In the genomic region with DNA sequence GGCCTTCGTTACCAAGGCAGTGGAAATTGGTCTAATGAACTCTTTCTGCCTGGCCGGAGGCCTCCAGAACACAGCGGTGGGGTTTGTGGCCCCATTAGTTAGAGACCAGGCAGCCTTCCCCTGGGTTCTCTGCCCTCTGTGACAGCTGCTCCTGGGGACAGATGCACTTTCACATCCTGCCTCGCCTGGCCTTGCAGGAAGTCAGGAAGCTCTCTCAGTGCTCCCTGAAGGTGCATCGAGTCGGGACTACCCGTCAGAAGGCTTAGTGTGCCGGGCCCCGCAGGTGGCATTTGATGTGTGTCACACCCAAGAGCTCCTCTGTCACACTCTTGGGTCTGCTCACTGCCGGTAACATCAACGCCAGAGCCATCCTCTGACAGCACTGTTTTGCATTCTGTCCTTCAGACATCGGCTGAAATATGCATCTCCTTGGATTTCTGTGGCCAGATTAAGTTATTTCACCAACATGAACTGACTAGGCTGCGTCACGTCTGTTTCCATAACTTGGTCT, we compare ENCODE assay signal across 9 cellular contexts.
A peak's percentile ranks its signal among the peaks of the same experiment; 100 is the strongest.
DNase-seq lines count a peak whose midpoint lies in the region; ATAC-seq and TF ChIP-seq lines count a peak whose summit lies in the region.
"Had no signal": no experiment of that assay in that cellular context is flagged by ENCODE, and none has a peak within 500 bp of the region (broad histone marks: within the 10 kb centered on the region; RNA-seq: fewer than 3 reads in every experiment).

No MANE protein-coding gene starts in this region.

- H3K9me3 Mint-ChIP-seq in CD4-positive, alpha-beta T cell: no peaks in the 10 kb centered on the region
- no peaks in the 10 kb centered on the region for H3K9me3 Mint-ChIP-seq in activated naive CD4-positive, alpha-beta T cell treated with anti-CD3 and anti-CD28 coated beads, Interleukin-2, amount 50 U/mL, for 72 hours
- peaks cover 11% of the 10 kb centered on the region; the same call in 1 of the 2 replicates for H3K9me3 Mint-ChIP-seq in HFFc6

- peak overlapping the region; percentile 59 for H3K4me3 Mint-ChIP-seq in CD4-positive, alpha-beta T cell
- H3K4me3 Mint-ChIP-seq in HFFc6: no peak overlapping the region

- H3K27me3 Mint-ChIP-seq in CD4-positive, alpha-beta T cell: no peaks in the 10 kb centered on the region
- peaks cover 9% of the 10 kb centered on the region; the same call in 1 of the 2 replicates for H3K27me3 Mint-ChIP-seq in HFFc6 (ENCODE audit: insufficient read depth)

- no peak overlapping the region for H3K9ac ChIP-seq in colonic mucosa (ENCODE audit: low read depth in 2 of 2, low read length in 2 of 2)

- no peaks in the 10 kb centered on the region for H3K36me3 Mint-ChIP-seq in CD4-positive, alpha-beta T cell (ENCODE audit: low read depth)
- H3K36me3 Mint-ChIP-seq in activated naive CD4-positive, alpha-beta T cell treated with anti-CD3 and anti-CD28 coated beads, Interleukin-2, amount 50 U/mL, for 72 hours: no peaks in the 10 kb centered on the region
- H3K36me3 Mint-ChIP-seq in HFFc6 (ENCODE audit: low read depth): no peaks in the 10 kb centered on the region

- peak overlapping the region; percentile 90 for H3K27ac Mint-ChIP-seq in CD4-positive, alpha-beta T cell
- peak overlapping the region; percentile 91 to 99 for H3K27ac Mint-ChIP-seq in activated naive CD4-positive, alpha-beta T cell treated with anti-CD3 and anti-CD28 coated beads, Interleukin-2, amount 50 U/mL, for 72 hours
- no peak overlapping the region for H3K27ac Mint-ChIP-seq in HFFc6

- CTCF ChIA-PET in CD4-positive, alpha-beta T cell (lab: Charles Lee): interaction anchor here (1.2 kb wide), 2 partner anchors 111 to 160 kb away, joined by 3 read pairs; no protein-coding TSS in a partner anchor

- no peaks in the 10 kb centered on the region for H3K36me3 ChIP-seq in colonic mucosa
- H3K36me3 ChIP-seq: SJCRH30 had no signal

- H3K9me3 ChIP-seq in CD4-positive, alpha-beta T cell (ENCODE audit: control insufficient read depth, low read length): no peaks in the 10 kb centered on the region
- H3K9me3 ChIP-seq in colonic mucosa: no peaks in the 10 kb centered on the region
- H3K9me3 ChIP-seq: SJCRH30 had no signal

- peaks cover 82% of the 10 kb centered on the region for H3K4me1 Mint-ChIP-seq in CD4-positive, alpha-beta T cell (ENCODE audit: low read depth)
- peaks cover 25% of the 10 kb centered on the region for H3K4me1 Mint-ChIP-seq in HFFc6 (ENCODE audit: low read depth)

- no peaks in the 10 kb centered on the region for H3K27me3 ChIP-seq in CD4-positive, alpha-beta T cell (ENCODE audit: control insufficient read depth, insufficient read depth, low read length)
- H3K27me3 ChIP-seq in colonic mucosa: no peaks in the 10 kb centered on the region
- H3K27me3 ChIP-seq: SJCRH30 had no signal

- no peak overlapping the region for H3K4me3 ChIP-seq in colonic mucosa
- H3K4me3 ChIP-seq: SJCRH30 had no signal

- intact Hi-C loops in CD4-positive, alpha-beta T cell (cut with DNase I, micrococcal nuclease): loop anchor here (1.0 to 10.0 kb wide), 6 partner anchors 95 to 748 kb away; no protein-coding TSS in a partner anchor
- intact Hi-C loops in colonic mucosa (cut with DNase I): no loop called here

- POLR2A ChIA-PET in CD4-positive, alpha-beta T cell (lab: Charles Lee): interaction anchor here (1.0 to 2.5 kb wide), 7 partner anchors 12 to 428 kb away, joined by 3 to 10 read pairs (median 4); no protein-coding TSS in a partner anchor

- DNase-seq in CD4-positive, alpha-beta T cell: peak; percentile 59 to 80 (median 68)
- DNase-seq in activated CD4-positive, alpha-beta T cell treated with anti-CD3 and anti-CD28 coated beads for 4 hours: peak; percentile 68 to 72
- peak; percentile 55 to 87 for DNase-seq in activated naive CD4-positive, alpha-beta T cell treated with anti-CD3 and anti-CD28 coated beads, Interleukin-2, amount 50 U/mL, for 72 hours (ENCODE audit: low spot score in 2 of 2)
- peak; percentile 77 for DNase-seq in stimulated activated CD4-positive, alpha-beta T cell treated with anti-CD3 and anti-CD28 coated beads, Interleukin-15, amount 100 ng/mL, for 24 hours
- DNase-seq in colonic mucosa (no peak), HFFc6 (no peak), DMS 273 treated with DMSO at 0.1 percent for 48 hours (lab: John Stamatoyannopoulos, UW) (no peak)
- DNase-seq: SJCRH30 had no signal

- H3K27ac ChIP-seq in CD4-positive, alpha-beta T cell (ENCODE audit: low read depth, low read length): peak overlapping the region; percentile 89
- H3K27ac ChIP-seq in colonic mucosa: no peak overlapping the region
- H3K27ac ChIP-seq: SJCRH30 had no signal

- TF ChIP-seq CTCF in CD4-positive, alpha-beta T cell (IDR thresholded peaks at IDR 0.05): no peak
- TF ChIP-seq CTCF in colonic mucosa (IDR thresholded peaks at IDR 0.05) (no peak), HFFc6 (IDR thresholded peaks at IDR 0.05) (no peak)

- peak; percentile 59 for ATAC-seq in CD4-positive, alpha-beta T cell (ENCODE audit: poor library complexity)
- ATAC-seq in activated naive CD4-positive, alpha-beta T cell treated with anti-CD3 and anti-CD28 coated beads, Interleukin-2, amount 50 U/mL, for 72 hours: peak; percentile 65 to 75
- no peak for ATAC-seq in HG03565 (IDR thresholded peaks at IDR 0.05; ENCODE audit: unreplicated experiment)

- peaks cover 13% of the 10 kb centered on the region for H3K4me1 ChIP-seq in colonic mucosa
- H3K4me1 ChIP-seq: SJCRH30 had no signal

Comparison
In these comparisons a context has a peak if more than half of its experiments do, and no peak if none do; other contexts are left out.
1. DNase-seq: peak in CD4-positive, alpha-beta T cell (10 of 10), activated CD4-positive, alpha-beta T cell treated with anti-CD3 and anti-CD28 coated beads for 4 hours (2 of 2), activated naive CD4-positive, alpha-beta T cell treated with anti-CD3 and anti-CD28 coated beads, Interleukin-2, amount 50 U/mL, for 72 hours (2 of 2) and stimulated activated CD4-positive, alpha-beta T cell treated with anti-CD3 and anti-CD28 coated beads, Interleukin-15, amount 100 ng/mL, for 24 hours (single experiment); none in colonic mucosa (single experiment), HFFc6 (single experiment) and DMS 273 treated with DMSO at 0.1 percent for 48 hours (single experiment).